In the genomic region with DNA sequence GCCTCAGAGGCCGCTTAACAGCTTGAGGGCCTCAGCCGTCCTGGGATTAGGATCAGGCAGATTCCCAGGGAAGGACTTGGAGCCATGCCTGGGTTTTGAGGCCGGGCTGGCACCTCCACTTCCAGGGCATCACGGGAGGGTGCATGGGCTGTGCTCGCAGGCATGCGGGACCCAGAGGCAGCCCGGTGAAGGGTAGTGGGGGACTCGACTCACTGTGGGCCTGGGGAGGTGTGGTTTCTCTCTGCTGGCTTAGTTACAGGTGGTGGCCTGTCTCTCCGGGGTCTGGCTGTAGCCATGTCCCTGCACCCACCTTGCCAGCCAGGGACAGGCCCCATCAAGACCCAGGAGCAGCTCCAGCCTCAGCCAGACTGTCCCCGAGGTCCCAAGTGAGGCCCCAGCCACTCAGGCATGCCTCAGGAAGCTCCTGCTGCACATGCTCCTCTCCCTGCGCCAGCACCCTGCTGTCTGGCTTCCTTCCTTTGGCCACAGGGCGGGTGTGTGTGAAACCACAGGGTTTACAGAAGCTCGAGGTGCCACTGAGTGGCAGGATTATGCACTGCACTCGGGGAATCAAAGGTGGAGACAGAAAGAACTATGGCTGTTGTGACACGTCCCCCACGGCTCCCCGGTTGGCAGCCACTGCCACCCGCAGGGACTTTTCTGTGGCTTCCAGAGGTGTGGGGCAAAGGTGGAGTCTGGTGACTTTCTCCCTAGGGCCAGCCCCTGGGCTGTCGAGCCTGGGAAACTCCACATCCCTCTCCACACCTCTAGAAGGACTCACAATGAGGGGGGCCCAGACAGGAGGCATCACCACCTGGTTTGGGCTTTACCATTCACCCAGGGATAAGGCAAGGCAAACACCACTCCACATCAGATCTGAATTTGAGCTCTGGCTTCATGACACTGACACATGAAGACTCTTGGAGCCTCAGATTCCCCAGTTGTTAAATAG, we compare ENCODE assay signal across 1 cellular context.
TF ChIP-seq lines count a peak whose summit lies in the region.

No MANE protein-coding gene starts in this region.

TF ChIP-seq in GM23338, 12 proteins besides CTCF, POLR2A, EP300 and RAD21 (continued from another document):
- TF ChIP-seq, protein P1, sequence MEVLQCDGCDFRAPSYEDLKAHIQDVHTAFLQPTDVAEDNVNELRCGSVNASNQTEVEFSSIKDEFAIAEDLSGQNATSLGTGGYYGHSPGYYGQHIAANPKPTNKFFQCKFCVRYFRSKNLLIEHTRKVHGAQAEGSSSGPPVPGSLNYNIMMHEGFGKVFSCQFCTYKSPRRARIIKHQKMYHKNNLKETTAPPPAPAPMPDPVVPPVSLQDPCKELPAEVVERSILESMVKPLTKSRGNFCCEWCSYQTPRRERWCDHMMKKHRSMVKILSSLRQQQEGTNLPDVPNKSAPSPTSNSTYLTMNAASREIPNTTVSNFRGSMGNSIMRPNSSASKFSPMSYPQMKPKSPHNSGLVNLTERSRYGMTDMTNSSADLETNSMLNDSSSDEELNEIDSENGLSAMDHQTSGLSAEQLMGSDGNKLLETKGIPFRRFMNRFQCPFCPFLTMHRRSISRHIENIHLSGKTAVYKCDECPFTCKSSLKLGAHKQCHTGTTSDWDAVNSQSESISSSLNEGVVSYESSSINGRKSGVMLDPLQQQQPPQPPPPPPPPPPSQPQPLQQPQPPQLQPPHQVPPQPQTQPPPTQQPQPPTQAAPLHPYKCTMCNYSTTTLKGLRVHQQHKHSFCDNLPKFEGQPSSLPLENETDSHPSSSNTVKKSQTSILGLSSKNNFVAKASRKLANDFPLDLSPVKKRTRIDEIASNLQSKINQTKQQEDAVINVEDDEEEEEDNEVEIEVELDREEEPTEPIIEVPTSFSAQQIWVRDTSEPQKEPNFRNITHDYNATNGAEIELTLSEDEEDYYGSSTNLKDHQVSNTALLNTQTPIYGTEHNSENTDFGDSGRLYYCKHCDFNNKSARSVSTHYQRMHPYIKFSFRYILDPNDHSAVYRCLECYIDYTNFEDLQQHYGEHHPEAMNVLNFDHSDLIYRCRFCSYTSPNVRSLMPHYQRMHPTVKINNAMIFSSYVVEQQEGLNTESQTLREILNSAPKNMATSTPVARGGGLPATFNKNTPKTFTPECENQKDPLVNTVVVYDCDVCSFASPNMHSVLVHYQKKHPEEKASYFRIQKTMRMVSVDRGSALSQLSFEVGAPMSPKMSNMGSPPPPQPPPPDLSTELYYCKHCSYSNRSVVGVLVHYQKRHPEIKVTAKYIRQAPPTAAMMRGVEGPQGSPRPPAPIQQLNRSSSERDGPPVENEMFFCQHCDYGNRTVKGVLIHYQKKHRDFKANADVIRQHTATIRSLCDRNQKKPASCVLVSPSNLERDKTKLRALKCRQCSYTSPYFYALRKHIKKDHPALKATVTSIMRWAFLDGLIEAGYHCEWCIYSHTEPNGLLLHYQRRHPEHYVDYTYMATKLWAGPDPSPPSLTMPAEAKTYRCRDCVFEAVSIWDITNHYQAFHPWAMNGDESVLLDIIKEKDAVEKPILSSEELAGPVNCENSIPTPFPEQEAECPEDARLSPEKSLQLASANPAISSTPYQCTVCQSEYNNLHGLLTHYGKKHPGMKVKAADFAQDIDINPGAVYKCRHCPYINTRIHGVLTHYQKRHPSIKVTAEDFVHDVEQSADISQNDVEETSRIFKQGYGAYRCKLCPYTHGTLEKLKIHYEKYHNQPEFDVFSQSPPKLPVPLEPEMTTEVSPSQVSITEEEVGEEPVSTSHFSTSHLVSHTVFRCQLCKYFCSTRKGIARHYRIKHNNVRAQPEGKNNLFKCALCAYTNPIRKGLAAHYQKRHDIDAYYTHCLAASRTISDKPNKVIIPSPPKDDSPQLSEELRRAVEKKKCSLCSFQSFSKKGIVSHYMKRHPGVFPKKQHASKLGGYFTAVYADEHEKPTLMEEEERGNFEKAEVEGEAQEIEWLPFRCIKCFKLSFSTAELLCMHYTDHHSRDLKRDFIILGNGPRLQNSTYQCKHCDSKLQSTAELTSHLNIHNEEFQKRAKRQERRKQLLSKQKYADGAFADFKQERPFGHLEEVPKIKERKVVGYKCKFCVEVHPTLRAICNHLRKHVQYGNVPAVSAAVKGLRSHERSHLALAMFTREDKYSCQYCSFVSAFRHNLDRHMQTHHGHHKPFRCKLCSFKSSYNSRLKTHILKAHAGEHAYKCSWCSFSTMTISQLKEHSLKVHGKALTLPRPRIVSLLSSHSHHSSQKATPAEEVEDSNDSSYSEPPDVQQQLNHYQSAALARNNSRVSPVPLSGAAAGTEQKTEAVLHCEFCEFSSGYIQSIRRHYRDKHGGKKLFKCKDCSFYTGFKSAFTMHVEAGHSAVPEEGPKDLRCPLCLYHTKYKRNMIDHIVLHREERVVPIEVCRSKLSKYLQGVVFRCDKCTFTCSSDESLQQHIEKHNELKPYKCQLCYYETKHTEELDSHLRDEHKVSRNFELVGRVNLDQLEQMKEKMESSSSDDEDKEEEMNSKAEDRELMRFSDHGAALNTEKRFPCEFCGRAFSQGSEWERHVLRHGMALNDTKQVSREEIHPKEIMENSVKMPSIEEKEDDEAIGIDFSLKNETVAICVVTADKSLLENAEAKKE (CRISPR knock-in tag; IDR thresholded peaks at IDR 0.05) = no peak
- TF ChIP-seq STAT1 (IDR thresholded peaks at IDR 0.05; ENCODE audit: unreplicated experiment) = no peak
- TF ChIP-seq, protein P2, sequence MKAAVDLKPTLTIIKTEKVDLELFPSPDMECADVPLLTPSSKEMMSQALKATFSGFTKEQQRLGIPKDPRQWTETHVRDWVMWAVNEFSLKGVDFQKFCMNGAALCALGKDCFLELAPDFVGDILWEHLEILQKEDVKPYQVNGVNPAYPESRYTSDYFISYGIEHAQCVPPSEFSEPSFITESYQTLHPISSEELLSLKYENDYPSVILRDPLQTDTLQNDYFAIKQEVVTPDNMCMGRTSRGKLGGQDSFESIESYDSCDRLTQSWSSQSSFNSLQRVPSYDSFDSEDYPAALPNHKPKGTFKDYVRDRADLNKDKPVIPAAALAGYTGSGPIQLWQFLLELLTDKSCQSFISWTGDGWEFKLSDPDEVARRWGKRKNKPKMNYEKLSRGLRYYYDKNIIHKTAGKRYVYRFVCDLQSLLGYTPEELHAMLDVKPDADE (IDR thresholded peaks at IDR 0.05) = no peak
- TF ChIP-seq, protein P3, sequence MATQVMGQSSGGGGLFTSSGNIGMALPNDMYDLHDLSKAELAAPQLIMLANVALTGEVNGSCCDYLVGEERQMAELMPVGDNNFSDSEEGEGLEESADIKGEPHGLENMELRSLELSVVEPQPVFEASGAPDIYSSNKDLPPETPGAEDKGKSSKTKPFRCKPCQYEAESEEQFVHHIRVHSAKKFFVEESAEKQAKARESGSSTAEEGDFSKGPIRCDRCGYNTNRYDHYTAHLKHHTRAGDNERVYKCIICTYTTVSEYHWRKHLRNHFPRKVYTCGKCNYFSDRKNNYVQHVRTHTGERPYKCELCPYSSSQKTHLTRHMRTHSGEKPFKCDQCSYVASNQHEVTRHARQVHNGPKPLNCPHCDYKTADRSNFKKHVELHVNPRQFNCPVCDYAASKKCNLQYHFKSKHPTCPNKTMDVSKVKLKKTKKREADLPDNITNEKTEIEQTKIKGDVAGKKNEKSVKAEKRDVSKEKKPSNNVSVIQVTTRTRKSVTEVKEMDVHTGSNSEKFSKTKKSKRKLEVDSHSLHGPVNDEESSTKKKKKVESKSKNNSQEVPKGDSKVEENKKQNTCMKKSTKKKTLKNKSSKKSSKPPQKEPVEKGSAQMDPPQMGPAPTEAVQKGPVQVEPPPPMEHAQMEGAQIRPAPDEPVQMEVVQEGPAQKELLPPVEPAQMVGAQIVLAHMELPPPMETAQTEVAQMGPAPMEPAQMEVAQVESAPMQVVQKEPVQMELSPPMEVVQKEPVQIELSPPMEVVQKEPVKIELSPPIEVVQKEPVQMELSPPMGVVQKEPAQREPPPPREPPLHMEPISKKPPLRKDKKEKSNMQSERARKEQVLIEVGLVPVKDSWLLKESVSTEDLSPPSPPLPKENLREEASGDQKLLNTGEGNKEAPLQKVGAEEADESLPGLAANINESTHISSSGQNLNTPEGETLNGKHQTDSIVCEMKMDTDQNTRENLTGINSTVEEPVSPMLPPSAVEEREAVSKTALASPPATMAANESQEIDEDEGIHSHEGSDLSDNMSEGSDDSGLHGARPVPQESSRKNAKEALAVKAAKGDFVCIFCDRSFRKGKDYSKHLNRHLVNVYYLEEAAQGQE (IDR thresholded peaks at IDR 0.05; ENCODE audit: unreplicated experiment) = no peak
- no peak for TF ChIP-seq ZNF114 (CRISPR knock-in tag; IDR thresholded peaks at IDR 0.05)
- no peak for TF ChIP-seq NANOG (IDR thresholded peaks at IDR 0.05; ENCODE audit: borderline replicate concordance)
- TF ChIP-seq JUNB (IDR thresholded peaks at IDR 0.05; ENCODE audit: unreplicated experiment) = no peak
- TF ChIP-seq POLR2AphosphoS5 (IDR thresholded peaks at IDR 0.05; ENCODE audit: low read depth) = no peak
